Comparison of ENCODE assay signal across 4 cellular contexts in the genomic region with DNA sequence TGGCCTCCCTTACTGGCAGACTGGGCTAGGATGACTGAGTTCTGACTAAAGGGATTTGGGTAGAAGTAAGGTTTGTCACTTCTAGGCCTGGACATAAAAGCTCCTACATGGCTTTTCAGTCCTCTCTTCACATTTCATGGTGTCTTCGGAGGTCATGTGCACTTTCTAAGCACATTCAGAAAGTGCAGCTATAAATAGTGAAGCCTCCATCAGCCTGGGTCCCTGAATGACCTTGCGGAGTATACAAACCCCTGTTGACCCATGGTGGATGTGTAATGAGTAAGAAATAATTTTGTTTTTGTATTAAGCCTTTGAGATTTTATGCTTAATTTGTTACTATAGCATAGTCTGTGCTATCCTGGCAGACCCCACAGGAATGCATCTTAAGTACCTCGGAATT.
"Had no signal": no experiment of that assay in that cellular context is flagged by ENCODE, and none has a peak within 500 bp of the region (broad histone marks: within the 10 kb centered on the region; RNA-seq: fewer than 3 reads in every experiment).

No MANE protein-coding gene starts in this region.

- ATAC-seq: HepG2, K562 had no signal

- DNase-seq: IMR-90 had no signal

- H3K4me3 ChIP-seq: K562 had no signal

- H3K27ac ChIP-seq: HL-60 had no signal
